Comparison of ENCODE assay signal across 8 cellular contexts in genomic region chr3:105368575-105369500, GRCh38. TPM values are rescaled to one million over a fixed set of nuclear protein-coding genes. Genes with fewer than 3 reads are reported as not detected.
DNase-seq lines count a peak whose midpoint lies in the region; ATAC-seq and TF ChIP-seq lines count a peak whose summit lies in the region.

No MANE protein-coding gene starts in this region.

- peak overlapping the region; percentile 82 for H3K4me2 ChIP-seq in KMS-11

- H3K27me3 Mint-ChIP-seq in activated naive CD4-positive, alpha-beta T cell treated with anti-CD3 and anti-CD28 coated beads for 36 hours (ENCODE audit: low read depth) = peaks cover 16% of the 10 kb centered on the region
- no peaks in the 10 kb centered on the region for H3K27me3 Mint-ChIP-seq in osteocyte (ENCODE audit: unreplicated experiment)

- TF ChIP-seq EP300 in transverse colon (IDR thresholded peaks at IDR 0.05; ENCODE audit: low read depth) = no peak

- H3K36me3 ChIP-seq in KMS-11 (ENCODE audit: insufficient read depth) = no peaks in the 10 kb centered on the region
- H3K36me3 ChIP-seq in transverse colon = no peaks in the 10 kb centered on the region

- H3K4me3 ChIP-seq in KMS-11 (IDR thresholded peaks at IDR 0.05; ENCODE audit: insufficient read depth, low read depth, low read length) = no peak overlapping the region
- H3K4me3 ChIP-seq in transverse colon = peak overlapping the region; percentile 35 to 78 (median 60)

- H3K27ac Mint-ChIP-seq in activated naive CD4-positive, alpha-beta T cell treated with anti-CD3 and anti-CD28 coated beads for 36 hours = peak overlapping the region; percentile 97
- peak overlapping the region; percentile 99 for H3K27ac Mint-ChIP-seq in osteocyte (ENCODE audit: unreplicated experiment)

- H3K79me2 ChIP-seq in KMS-11 (ENCODE audit: insufficient read depth, low read depth) = no peaks in the 10 kb centered on the region

- H3K4me3 Mint-ChIP-seq in activated naive CD4-positive, alpha-beta T cell treated with anti-CD3 and anti-CD28 coated beads for 36 hours = peak overlapping the region; percentile 93
- peak overlapping the region; percentile 99 for H3K4me3 Mint-ChIP-seq in osteocyte (ENCODE audit: unreplicated experiment)

- CTCF ChIA-PET in activated naive CD4-positive, alpha-beta T cell treated with anti-CD3 and anti-CD28 coated beads for 36 hours (lab: Charles Lee) = interaction anchor here (0.6 to 2.0 kb wide), 6 partner anchors 14 to 355 kb away, joined by 3 to 5 read pairs (median 3); no protein-coding TSS in a partner anchor

- DNase-seq in EH (ENCODE audit: low read depth) = peak; percentile 70
- peak; percentile 90 for DNase-seq in SIG-M5 treated with dmso at 0.1 percent for 504 hours (lab: John Stamatoyannopoulos, UW; ENCODE audit: unreplicated experiment)
- DNase-seq in activated naive CD4-positive, alpha-beta T cell treated with anti-CD3 and anti-CD28 coated beads for 36 hours = peak; percentile 91
- DNase-seq in Right ventricle myocardium inferior (ENCODE audit: missing footprints) = peak; percentile 57
- DNase-seq in osteocyte (ENCODE audit: extremely low spot score, unreplicated experiment) = peak; percentile 81
- peak; percentile 76 for DNase-seq in transverse colon

- peaks cover 1% of the 10 kb centered on the region for H3K36me3 Mint-ChIP-seq in activated naive CD4-positive, alpha-beta T cell treated with anti-CD3 and anti-CD28 coated beads for 36 hours (ENCODE audit: low read depth)
- H3K36me3 Mint-ChIP-seq in osteocyte (ENCODE audit: unreplicated experiment) = peaks cover 2% of the 10 kb centered on the region

- peak overlapping the region; percentile 89 for H2AFZ ChIP-seq in KMS-11 (ENCODE audit: low read depth)

- no peaks in the 10 kb centered on the region for H3K9me3 ChIP-seq in transverse colon

- no peak for TF ChIP-seq CTCF in KMS-11 (conservative IDR thresholded peaks at IDR 0.05; ENCODE audit: low read depth, low read length)
- TF ChIP-seq CTCF in osteocyte (IDR thresholded peaks at IDR 0.05) = no peak
- TF ChIP-seq CTCF in transverse colon (IDR thresholded peaks at IDR 0.05) = no peak

- in situ Hi-C loops in transverse colon (cut with MboI; ENCODE audit: low pct_ligation_motif_present in 1 of 4, low pct_unique_long_range_greater_than_20kb in 1 of 4, low sequenced_read_pairs in 3 of 4) = loop anchor here in 1 of 4 donors (25.0 kb wide), 1 partner anchor 757 kb away; no protein-coding TSS in a partner anchor

- H3K27me3 ChIP-seq in KMS-11 (ENCODE audit: insufficient read depth, low read depth) (peaks cover 5% of the 10 kb centered on the region; the same call in 1 of the 2 replicates), transverse colon (peaks cover 12% of the 10 kb centered on the region)

- intact Hi-C loops in activated naive CD4-positive, alpha-beta T cell treated with anti-CD3 and anti-CD28 coated beads for 36 hours (cut with micrococcal nuclease) = loop anchor here (1.0 to 5.0 kb wide), 25 partner anchors 149 to 1696 kb away; no protein-coding TSS in a partner anchor
- intact Hi-C loops in Right ventricle myocardium inferior (cut with DNase I) (loop anchor here (5.0 kb wide), 1 partner anchor 742 kb away; no protein-coding TSS in a partner anchor), transverse colon (cut with DNase I; ENCODE audit: low total_unique reads) (no loop called here)

- H3K9ac ChIP-seq in KMS-11 = peak overlapping the region; percentile 23; the same call in 1 of the 2 replicates

- peak; percentile 74 for TF ChIP-seq POLR2A in transverse colon (IDR thresholded peaks at IDR 0.05)

- H3K27ac ChIP-seq in KMS-11 (no peak overlapping the region), transverse colon (peak overlapping the region; percentile 83 to 91 (median 89))

- WGBS in transverse colon (ENCODE audit: low coverage in 1 of 2), 2 donors = 0 to 1% methylated on average over 6 to 37 of the region's 45 CpGs

- H3K4me1 Mint-ChIP-seq in activated naive CD4-positive, alpha-beta T cell treated with anti-CD3 and anti-CD28 coated beads for 36 hours (ENCODE audit: low read depth) = peaks cover 24% of the 10 kb centered on the region
- peaks cover 54% of the 10 kb centered on the region for H3K4me1 Mint-ChIP-seq in osteocyte (ENCODE audit: unreplicated experiment)

- H3K9me3 Mint-ChIP-seq in activated naive CD4-positive, alpha-beta T cell treated with anti-CD3 and anti-CD28 coated beads for 36 hours = no peaks in the 10 kb centered on the region
- no peaks in the 10 kb centered on the region for H3K9me3 Mint-ChIP-seq in osteocyte (ENCODE audit: unreplicated experiment)

- H3K4me1 ChIP-seq in KMS-11 (ENCODE audit: low read depth, poor library complexity, severe bottlenecking) (peaks cover 9% of the 10 kb centered on the region), transverse colon (peaks cover 0 to 42% (median 23%) of the 10 kb centered on the region in 4 donors)

- ATAC-seq in GM21786 (IDR thresholded peaks at IDR 0.05; ENCODE audit: unreplicated experiment) (peak; percentile 19), Right ventricle myocardium inferior (no peak)

- H4K20me1 ChIP-seq in KMS-11 (ENCODE audit: insufficient read depth) = no peaks in the 10 kb centered on the region

RNA-seq across cellular contexts. Expression of gene ALCAM, which starts 2.1 kb away (rescaled TPM):
- total RNA-seq in activated naive CD4-positive, alpha-beta T cell treated with anti-CD3 and anti-CD28 coated beads for 36 hours = 10 to 100 TPM; 17.5 to 18.7 TPM
- total RNA-seq in Right ventricle myocardium inferior (3.5 TPM), osteocyte (242 and 253 TPM in 2 replicates), transverse colon (10 to 100 TPM in 3 of 4 donors, 1 to 10 TPM in 1; 9.4 to 25.9 (median 16.6) TPM)
